Comparison of ENCODE assay signal across 7 cellular contexts in genomic region chr15:82534457-82534861, GRCh38. TPM values are rescaled to one million over a fixed set of nuclear protein-coding genes. Genes with fewer than 3 reads are reported as not detected.
DNase-seq lines count a peak whose midpoint lies in the region; ATAC-seq and TF ChIP-seq lines count a peak whose summit lies in the region.
"Not testable (repeated sequence)": the region's sequence is repeated elsewhere in the genome, so short reads cannot be mapped to it uniquely, and the experiment has no call there.

No MANE protein-coding gene starts in this region.

- ATAC-seq in activated naive CD4-positive, alpha-beta T cell treated with anti-CD3 and anti-CD28 coated beads, Interleukin-2, amount 50 U/mL, for 72 hours, result not testable (repeated sequence)

- H3K4me1 Mint-ChIP-seq in Calu3 (ENCODE audit: low read depth, unreplicated experiment), result peaks cover 46% of the 10 kb centered on the region
- peaks cover 36% of the 10 kb centered on the region for H3K4me1 Mint-ChIP-seq in activated CD4-positive, alpha-beta T cell treated with anti-CD3 and anti-CD28 coated beads, Interleukin-2, amount 10 ng/mL, durations not matched to agents 24 days and 14 days
- H3K4me1 Mint-ChIP-seq in chondrocyte (ENCODE audit: low read depth), result peaks cover 32% of the 10 kb centered on the region
- H3K4me1 Mint-ChIP-seq in neural crest cell, result peaks cover 39% of the 10 kb centered on the region

- H3K27me3 Mint-ChIP-seq in Calu3 (ENCODE audit: unreplicated experiment); activated CD4-positive, alpha-beta T cell treated with anti-CD3 and anti-CD28 coated beads, Interleukin-2, amount 10 ng/mL, durations not matched to agents 24 days and 14 days; chondrocyte (ENCODE audit: low read depth); neural crest cell (ENCODE audit: low read depth): not testable (repeated sequence)

- TF ChIP-seq POLR2A in NB4 (IDR thresholded peaks at IDR 0.05; ENCODE audit: extremely low read depth, insufficient read length), result not testable (repeated sequence)

- not testable (repeated sequence) for H3K9me3 Mint-ChIP-seq in Calu3 (ENCODE audit: low read depth, unreplicated experiment); activated CD4-positive, alpha-beta T cell treated with anti-CD3 and anti-CD28 coated beads, Interleukin-2, amount 10 ng/mL, durations not matched to agents 24 days and 14 days; activated naive CD4-positive, alpha-beta T cell treated with anti-CD3 and anti-CD28 coated beads, Interleukin-2, amount 50 U/mL, for 72 hours; chondrocyte (ENCODE audit: low read depth); neural crest cell

- peak overlapping the region; percentile 36 for H3K27ac Mint-ChIP-seq in Calu3 (ENCODE audit: unreplicated experiment)
- H3K27ac Mint-ChIP-seq in activated CD4-positive, alpha-beta T cell treated with anti-CD3 and anti-CD28 coated beads, Interleukin-2, amount 10 ng/mL, durations not matched to agents 24 days and 14 days, result peak overlapping the region; percentile 70
- peak overlapping the region; percentile 84 to 98 for H3K27ac Mint-ChIP-seq in activated naive CD4-positive, alpha-beta T cell treated with anti-CD3 and anti-CD28 coated beads, Interleukin-2, amount 50 U/mL, for 72 hours
- peak overlapping the region; percentile 55 for H3K27ac Mint-ChIP-seq in chondrocyte (ENCODE audit: unreplicated experiment)
- not testable (repeated sequence) for H3K27ac Mint-ChIP-seq in neural crest cell (ENCODE audit: unreplicated experiment)

- not testable (repeated sequence) for H3K4me3 ChIP-seq in NB4 (ENCODE audit: low read depth, low read length)

- not testable (repeated sequence) for BruUV-seq in Calu3 (replicated peaks; lab: Mats Ljungman, UMichigan)

- not testable (repeated sequence) for TF ChIP-seq CTCF in Calu3 (IDR thresholded peaks at IDR 0.05; ENCODE audit: unreplicated experiment); NB4 (IDR thresholded peaks at IDR 0.05; ENCODE audit: low read depth, low read length); chondrocyte (IDR thresholded peaks at IDR 0.05); neural crest cell (conservative IDR thresholded peaks at IDR 0.05)

- peaks cover 60% of the 10 kb centered on the region for H3K36me3 Mint-ChIP-seq in Calu3 (ENCODE audit: insufficient read depth, unreplicated experiment)
- H3K36me3 Mint-ChIP-seq in activated CD4-positive, alpha-beta T cell treated with anti-CD3 and anti-CD28 coated beads, Interleukin-2, amount 10 ng/mL, durations not matched to agents 24 days and 14 days (ENCODE audit: low read depth), result peaks cover 57% of the 10 kb centered on the region
- H3K36me3 Mint-ChIP-seq in activated naive CD4-positive, alpha-beta T cell treated with anti-CD3 and anti-CD28 coated beads, Interleukin-2, amount 50 U/mL, for 72 hours, result peaks cover 33 to 47% of the 10 kb centered on the region in 2 donors
- H3K36me3 Mint-ChIP-seq in chondrocyte (ENCODE audit: low read depth), result peaks cover 34% of the 10 kb centered on the region
- peaks cover 37% of the 10 kb centered on the region for H3K36me3 Mint-ChIP-seq in neural crest cell (ENCODE audit: low read depth)

- H3K4me3 Mint-ChIP-seq in Calu3 (ENCODE audit: low read depth, unreplicated experiment); activated CD4-positive, alpha-beta T cell treated with anti-CD3 and anti-CD28 coated beads, Interleukin-2, amount 10 ng/mL, durations not matched to agents 24 days and 14 days; chondrocyte (ENCODE audit: unreplicated experiment): not testable (repeated sequence)
- peak overlapping the region; percentile 49 for H3K4me3 Mint-ChIP-seq in neural crest cell

- not testable (repeated sequence) for DNase-seq in Calu3; activated naive CD4-positive, alpha-beta T cell treated with anti-CD3 and anti-CD28 coated beads, Interleukin-2, amount 50 U/mL, for 72 hours (ENCODE audit: low spot score in 2 of 2); chondrocyte (ENCODE audit: low spot score); neural crest cell (ENCODE audit: low read depth, low spot score)
- DNase-seq in NB4 (ENCODE audit: low read depth), result peak; percentile 8
- DNase-seq in activated CD4-positive, alpha-beta T cell treated with anti-CD3 and anti-CD28 coated beads, Interleukin-2, amount 10 ng/mL, durations not matched to agents 24 days and 14 days, result peak; percentile 47
- peak; percentile 28 to 35 for DNase-seq in activated T-cell treated with anti-CD3 and anti-CD28 coated beads, Interleukin-2, amount 50 U/mL, for 48 hours

- intact Hi-C loops in Calu3 (cut with micrococcal nuclease; ENCODE audit: unreplicated experiment), result not testable (repeated sequence)
- intact Hi-C loops in activated CD4-positive, alpha-beta T cell treated with anti-CD3 and anti-CD28 coated beads, Interleukin-2, amount 10 ng/mL, durations not matched to agents 24 days and 14 days (cut with micrococcal nuclease), result loop anchor here (5.0 kb wide), 1 partner anchor 468 kb away; no protein-coding TSS in a partner anchor

- CTCF ChIA-PET in Calu3 (lab: Charles Lee), result not testable (repeated sequence)

RNA-seq across cellular contexts. Expression of gene RPS17, which starts 5.8 kb away (rescaled TPM):
- total RNA-seq in Calu3 (2022) (1,584 and 1,695 TPM in 2 replicates), chondrocyte (991 to 1,247 TPM (median 1,001 TPM) in 3 replicates), neural crest cell (2,069 and 2,072 TPM in 2 replicates)
- total RNA-seq in activated CD4-positive, alpha-beta T cell treated with anti-CD3 and anti-CD28 coated beads, Interleukin-2, amount 10 ng/mL, durations not matched to agents 24 days and 14 days, result 2,675 and 2,728 TPM in 2 replicates
- total RNA-seq in activated naive CD4-positive, alpha-beta T cell treated with anti-CD3 and anti-CD28 coated beads, Interleukin-2, amount 50 U/mL, for 72 hours, result 1,000 to 10,000 TPM; 3,116 to 3,713 TPM
